In the genomic region with DNA sequence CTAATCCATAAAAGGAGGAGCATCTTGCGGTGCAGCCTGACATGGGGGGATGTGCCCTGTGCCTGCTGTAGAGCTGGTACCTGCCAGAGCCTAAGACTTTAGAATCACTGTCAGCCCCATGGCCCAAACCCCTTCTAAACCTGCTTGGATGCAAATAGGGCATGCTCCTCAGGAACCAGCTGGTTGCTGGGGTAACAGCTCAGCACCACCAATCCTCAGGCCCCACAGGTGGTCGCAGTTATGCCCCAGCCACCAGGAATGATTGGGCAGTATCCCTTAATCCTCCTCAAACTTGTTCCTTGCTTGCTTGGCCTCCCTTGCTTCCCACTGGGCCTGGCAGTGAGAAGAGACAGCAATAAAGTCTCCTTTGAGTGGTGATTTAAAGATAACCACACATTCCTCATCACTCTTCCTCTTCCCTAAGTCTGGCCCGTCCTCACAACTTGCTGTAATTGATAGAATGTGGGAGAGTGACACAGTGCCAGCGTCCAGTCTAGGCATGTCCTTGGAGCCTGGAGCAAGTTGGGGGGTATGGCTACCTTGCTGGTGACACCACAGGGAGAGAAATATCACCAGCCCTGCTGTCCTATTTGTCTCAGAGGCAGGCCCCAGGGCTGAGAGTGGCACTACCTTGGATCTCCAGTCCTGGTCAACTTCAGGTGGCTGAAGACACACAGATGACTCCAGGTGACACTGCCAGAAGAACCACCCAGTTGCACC, we compare ENCODE assay signal across 27 cellular contexts. TPM values are rescaled to one million over a fixed set of nuclear protein-coding genes. Genes with fewer than 3 reads are reported as not detected.
A peak's percentile ranks its signal among the peaks of the same experiment; 100 is the strongest.
DNase-seq lines count a peak whose midpoint lies in the region; ATAC-seq and TF ChIP-seq lines count a peak whose summit lies in the region.
"Had no signal": no experiment of that assay in that cellular context is flagged by ENCODE, and none has a peak within 500 bp of the region (broad histone marks: within the 10 kb centered on the region; RNA-seq: fewer than 3 reads in every experiment).

No MANE protein-coding gene starts in this region.

- TF ChIP-seq EP300 in esophagus muscularis mucosa (IDR thresholded peaks at IDR 0.05) = no peak

- ATAC-seq in stimulated activated naive CD8-positive, alpha-beta T cell treated with anti-CD3 and anti-CD28 coated beads, Interleukin-15, amount 100 ng/mL, for 72 hours = no peak
- no peak for ATAC-seq in stimulated activated naive CD8-positive, alpha-beta T cell treated with anti-CD3 and anti-CD28 coated beads, Interleukin-15, Interleukin-2, amounts not matched to agents 100 U/mL and 50 U/mL, for 24 hours
- ATAC-seq: GM12878, Panc1 had no signal

- no peaks in the 10 kb centered on the region for H3K9me3 Mint-ChIP-seq in stimulated activated naive CD8-positive, alpha-beta T cell treated with anti-CD3 and anti-CD28 coated beads, Interleukin-15, amount 100 ng/mL, for 72 hours
- H3K9me3 Mint-ChIP-seq: CD4-positive, alpha-beta T cell had no signal

- TF ChIP-seq CTCF in esophagus muscularis mucosa (IDR thresholded peaks at IDR 0.05) = no peak
- TF ChIP-seq CTCF in thyroid gland (IDR thresholded peaks at IDR 0.05) = no peak

- H3K27me3 Mint-ChIP-seq in stimulated activated naive CD8-positive, alpha-beta T cell treated with anti-CD3 and anti-CD28 coated beads, Interleukin-15, amount 100 ng/mL, for 72 hours = peaks cover 23% of the 10 kb centered on the region

- no peak for TF ChIP-seq POLR2A in esophagus muscularis mucosa (IDR thresholded peaks at IDR 0.05; ENCODE audit: low read depth)
- no peak for TF ChIP-seq POLR2A in thyroid gland (IDR thresholded peaks at IDR 0.05)

- no peak overlapping the region for H3K4me3 Mint-ChIP-seq in stimulated activated naive CD8-positive, alpha-beta T cell treated with anti-CD3 and anti-CD28 coated beads, Interleukin-15, amount 100 ng/mL, for 72 hours
- H3K4me3 Mint-ChIP-seq: CD4-positive, alpha-beta T cell; IgD-negative memory B cell had no signal

- peaks cover 15% of the 10 kb centered on the region for H3K4me1 Mint-ChIP-seq in stimulated activated naive CD8-positive, alpha-beta T cell treated with anti-CD3 and anti-CD28 coated beads, Interleukin-15, amount 100 ng/mL, for 72 hours

- WGBS in esophagus muscularis mucosa = 89% methylated on average over 4 of the region's 4 CpGs
- WGBS in thyroid gland, 2 donors = 90 to 97% methylated on average over 3 of the region's 4 CpGs

- H3K36me3 ChIP-seq in esophagus muscularis mucosa = peaks cover 9 to 36% (median 33%) of the 10 kb centered on the region in 4 donors
- H3K36me3 ChIP-seq in thyroid gland = peaks cover 3 to 9% of the 10 kb centered on the region in 2 donors
- H3K36me3 ChIP-seq: BLaER1 had no signal

- intact Hi-C loops in esophagus muscularis mucosa (cut with DNase I) = no loop called here
- intact Hi-C loops in thyroid gland (cut with DNase I) = no loop called here

- H3K9me3 ChIP-seq in esophagus muscularis mucosa = no peaks in the 10 kb centered on the region
- H3K9me3 ChIP-seq in thyroid gland = no peaks in the 10 kb centered on the region
- H3K9me3 ChIP-seq: BLaER1 had no signal

- H3K27ac Mint-ChIP-seq in stimulated activated naive CD8-positive, alpha-beta T cell treated with anti-CD3 and anti-CD28 coated beads, Interleukin-15, amount 100 ng/mL, for 72 hours = peak overlapping the region; percentile 24 to 86
- H3K27ac Mint-ChIP-seq: CD4-positive, alpha-beta T cell; IgD-negative memory B cell had no signal

- H3K27me3 ChIP-seq in esophagus muscularis mucosa (no peaks in the 10 kb centered on the region), thyroid gland (no peaks in the 10 kb centered on the region)
- H3K27me3 ChIP-seq: BLaER1 had no signal

- no peak for DNase-seq in stimulated activated naive CD8-positive, alpha-beta T cell treated with anti-CD3 and anti-CD28 coated beads, Interleukin-15, amount 100 ng/mL, for 72 hours
- no peak for DNase-seq in stimulated activated naive CD8-positive, alpha-beta T cell treated with anti-CD3 and anti-CD28 coated beads, Interleukin-15, Interleukin-2, amounts not matched to agents 100 U/mL and 50 U/mL, for 24 hours
- DNase-seq in esophagus muscularis mucosa (ENCODE audit: extremely low spot score) = peak; percentile 91
- DNase-seq in mucosa of gallbladder (ENCODE audit: low spot score) = peak; percentile 9
- no peak for DNase-seq in thyroid gland
- no peak for DNase-seq in medulla oblongata (ENCODE audit: extremely low spot score)
- no peak for DNase-seq in NCI-H446 treated with DMSO at 0.1 percent for 48 hours (lab: John Stamatoyannopoulos, UW)
- DNase-seq in pons (ENCODE audit: low spot score) = no peak
- DNase-seq: CD4-positive, alpha-beta T cell; COR-L47; DMS79; EL; GDM1; GOT3; HCEC 1CT; NCI-H1048; NCI-H1417; NCI-H1694; NCI-H2029 treated with DMSO at 0.1 percent for 48 hours; NCI-H526 treated with DMSO at 0.1 percent for 48 hours; SHP77 treated with DMSO at 0.1 percent for 48 hours had no signal

- H3K27ac ChIP-seq in esophagus muscularis mucosa (replicated peaks in 1 of 4) = no peak overlapping the region
- peak overlapping the region in 2 of 3 donors; percentile 10 to 40 for H3K27ac ChIP-seq in thyroid gland
- H3K27ac ChIP-seq: BLaER1, SK-N-MC had no signal

- H3K4me3 ChIP-seq in esophagus muscularis mucosa (no peak overlapping the region), thyroid gland (replicated peaks in 1 of 3) (no peak overlapping the region)
- H3K4me3 ChIP-seq: BLaER1, GM12878, SK-N-MC had no signal

- H3K4me1 ChIP-seq in esophagus muscularis mucosa (peaks cover 11 to 14% (median 13%) of the 10 kb centered on the region in 4 donors), thyroid gland (peaks cover 46 to 48% of the 10 kb centered on the region in 2 donors)

RNA-seq across cellular contexts. Expression of a gene that starts 43.0 kb away (rescaled TPM):
- total RNA-seq in esophagus muscularis mucosa = 10 to 100 TPM in 3 of 4 donors, 1 to 10 TPM in 1; 10.0 to 21.4 (median 12.6) TPM
- total RNA-seq in mucosa of gallbladder = 13.1 TPM
- total RNA-seq in thyroid gland = 100 to 1,000 TPM in 3 of 4 donors, 10 to 100 TPM in 1; 42.9 to 220 (median 142) TPM
- total RNA-seq: GM12878, NCI-H460 had no signal

Comparison
In these comparisons a context has a peak if more than half of its experiments do, and no peak if none do; other contexts are left out.
1. DNase-seq: peak in esophagus muscularis mucosa (single experiment) and mucosa of gallbladder (single experiment); none in stimulated activated naive CD8-positive, alpha-beta T cell treated with anti-CD3 and anti-CD28 coated beads, Interleukin-15, amount 100 ng/mL, for 72 hours (0 of 2), stimulated activated naive CD8-positive, alpha-beta T cell treated with anti-CD3 and anti-CD28 coated beads, Interleukin-15, Interleukin-2, amounts not matched to agents 100 U/mL and 50 U/mL, for 24 hours (single experiment), thyroid gland (0 of 2), medulla oblongata (single experiment), NCI-H446 treated with DMSO at 0.1 percent for 48 hours (single experiment) and pons (single experiment).
2. H3K27ac ChIP-seq: peak in thyroid gland (2 of 3); none in esophagus muscularis mucosa (0 of 4).